ENCODE assay signal across 24 cellular contexts in the genomic region with DNA sequence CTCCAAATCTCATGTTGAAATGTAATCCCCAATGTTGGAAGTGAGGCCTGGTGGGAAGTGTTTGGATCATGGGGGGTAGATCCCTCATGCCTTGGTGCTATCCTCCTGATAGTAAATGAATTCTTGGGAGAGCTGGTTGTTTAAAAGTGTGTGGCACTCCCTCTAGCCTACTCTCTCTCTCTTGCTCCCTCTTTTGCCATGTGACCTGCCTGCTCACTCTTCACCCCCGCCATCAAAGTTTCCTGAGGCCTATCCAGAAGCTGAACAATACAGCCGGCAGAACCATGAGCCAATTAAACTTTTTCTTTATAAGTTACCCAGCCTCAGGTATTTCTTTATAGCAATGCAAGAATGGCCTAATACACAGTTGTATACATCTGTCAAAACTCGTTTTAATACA.
"Had no signal": no experiment of that assay in that cellular context is flagged by ENCODE, and none has a peak within 500 bp of the region (broad histone marks: within the 10 kb centered on the region; RNA-seq: fewer than 3 reads in every experiment).

No MANE protein-coding gene starts in this region.

- DNase-seq: activated CD4-positive, alpha-beta T cell treated with anti-CD3 and anti-CD28 coated beads for 4 hours; activated CD8-positive, alpha-beta memory T cell treated with anti-CD3 and anti-CD28 coated beads, Interleukin-2, amount 50 U/mL, for 4 hours; activated CD8-positive, alpha-beta T cell treated with anti-CD3 and anti-CD28 coated beads for 36 hours; activated naive CD4-positive, alpha-beta T cell treated with anti-CD3 and anti-CD28 coated beads, Interleukin-2, amount 50 U/mL, for 16 hours; activated T-cell treated with anti-CD3 and anti-CD28 coated beads, Interleukin-2, amount 50 U/mL, for 72 hours; amniotic stem cell; Karpas-422; MM.1S; NCI-H1105; NCI-H1436; NCI-H1694 treated with DMSO at 0.1 percent for 48 hours; NCI-H2029 treated with DMSO at 0.1 percent for 48 hours; NCI-H446; NCI-H524; PC-3; SHP77; T1000 had no signal

- ATAC-seq: activated CD8-positive, alpha-beta T cell treated with anti-CD3 and anti-CD28 coated beads for 36 hours; activated T-cell treated with anti-CD3 and anti-CD28 coated beads, Interleukin-2, amount 50 U/mL, for 72 hours; PC-3 had no signal

- H3K27me3 Mint-ChIP-seq: brain had no signal

- FAIRE-seq: astrocyte, RCC 7860, TTC549 had no signal

- H3K27ac ChIP-seq: VCaP had no signal

- H3K4me1 Mint-ChIP-seq: central memory CD8-positive, alpha-beta T cell had no signal

- H3K4me3 Mint-ChIP-seq: activated CD8-positive, alpha-beta T cell treated with anti-CD3 and anti-CD28 coated beads for 36 hours; activated T-cell treated with anti-CD3 and anti-CD28 coated beads, Interleukin-2, amount 50 U/mL, for 72 hours; brain; central memory CD8-positive, alpha-beta T cell; T-helper 1 cell treated with Interleukin-12 subunit alpha and Interleukin-12 subunit beta and Interleukin-4 antibody, amounts not matched to agents 30 μg/mL and 1 μg/mL, for 36 hours had no signal

- H3K9me3 Mint-ChIP-seq: activated CD8-positive, alpha-beta T cell treated with anti-CD3 and anti-CD28 coated beads for 36 hours; activated T-cell treated with anti-CD3 and anti-CD28 coated beads, Interleukin-2, amount 50 U/mL, for 72 hours; brain; central memory CD8-positive, alpha-beta T cell; T-helper 1 cell treated with Interleukin-12 subunit alpha and Interleukin-12 subunit beta and Interleukin-4 antibody, amounts not matched to agents 30 μg/mL and 1 μg/mL, for 36 hours had no signal

- H3K27ac Mint-ChIP-seq: activated CD8-positive, alpha-beta T cell treated with anti-CD3 and anti-CD28 coated beads for 36 hours; activated T-cell treated with anti-CD3 and anti-CD28 coated beads, Interleukin-2, amount 50 U/mL, for 72 hours; T-helper 1 cell treated with Interleukin-12 subunit alpha and Interleukin-12 subunit beta and Interleukin-4 antibody, amounts not matched to agents 30 μg/mL and 1 μg/mL, for 36 hours had no signal
